In the genomic region with DNA sequence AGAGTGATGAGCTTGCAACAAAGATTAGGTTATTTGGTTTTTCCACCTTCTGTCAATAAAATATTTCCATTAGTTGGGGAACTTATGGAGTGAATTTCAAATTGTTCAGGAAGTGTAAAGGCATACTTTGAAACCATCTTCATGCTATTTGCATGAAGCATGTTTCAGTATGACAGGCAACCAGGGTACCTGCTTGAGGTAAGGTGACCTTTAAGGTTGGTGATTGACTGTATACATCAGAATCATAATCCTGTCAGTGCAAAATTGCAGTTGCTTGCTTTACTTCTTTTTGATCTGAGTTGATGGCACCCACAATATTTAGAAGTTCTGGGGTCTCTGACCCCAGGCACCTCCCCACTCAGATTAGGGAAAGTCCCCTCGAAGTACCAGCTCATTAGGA, we compare ENCODE assay signal across 20 cellular contexts. TPM values are rescaled to one million over a fixed set of nuclear protein-coding genes. Genes with fewer than 3 reads are reported as not detected.
DNase-seq lines count a peak whose midpoint lies in the region; ATAC-seq, FAIRE-seq and TF ChIP-seq lines count a peak whose summit lies in the region.
"Had no signal": no experiment of that assay in that cellular context is flagged by ENCODE, and none has a peak within 500 bp of the region (broad histone marks: within the 10 kb centered on the region; RNA-seq: fewer than 3 reads in every experiment).

No MANE protein-coding gene starts in this region.

- H2AFZ ChIP-seq in PC-3 (ENCODE audit: low read length): no peak overlapping the region
- H2AFZ ChIP-seq in mesenchymal stem cell (ENCODE audit: low read depth, low read length): no peak overlapping the region

- peaks cover 3% of the 10 kb centered on the region for H3K79me1 ChIP-seq in mesenchymal stem cell (replicated peaks; ENCODE audit: low read length, poor library complexity, severe bottlenecking)

- no peak overlapping the region for H2BK5ac ChIP-seq in mesenchymal stem cell (ENCODE audit: low read depth, low read length, poor library complexity, severe bottlenecking)

- H3K4me1 ChIP-seq in PC-3 (ENCODE audit: insufficient read depth, low read length): peaks cover 11% of the 10 kb centered on the region
- peaks cover 5% of the 10 kb centered on the region for H3K4me1 ChIP-seq in mesenchymal stem cell (ENCODE audit: control insufficient read depth, insufficient read depth, low read depth, low read length)

- H3K4me3 Mint-ChIP-seq in activated naive CD8-positive, alpha-beta T cell treated with anti-CD3 and anti-CD28 coated beads, Interleukin-2, amount 50 U/mL, for 24 hours: no peak overlapping the region
- no peak overlapping the region for H3K4me3 Mint-ChIP-seq in activated naive CD8-positive, alpha-beta T cell treated with anti-CD3 and anti-CD28 coated beads for 36 hours
- H3K4me3 Mint-ChIP-seq: CD4-positive, alpha-beta T cell; IgD-negative memory B cell had no signal

- H3K9me3 Mint-ChIP-seq in activated naive CD8-positive, alpha-beta T cell treated with anti-CD3 and anti-CD28 coated beads, Interleukin-2, amount 50 U/mL, for 24 hours: peaks cover 6% of the 10 kb centered on the region
- no peaks in the 10 kb centered on the region for H3K9me3 Mint-ChIP-seq in activated naive CD8-positive, alpha-beta T cell treated with anti-CD3 and anti-CD28 coated beads for 36 hours
- H3K9me3 Mint-ChIP-seq: CD4-positive, alpha-beta T cell had no signal

- DNase-seq in activated naive CD8-positive, alpha-beta T cell treated with anti-CD3 and anti-CD28 coated beads, Interleukin-2, amount 50 U/mL, for 24 hours: no peak
- no peak for DNase-seq in activated naive CD8-positive, alpha-beta T cell treated with anti-CD3 and anti-CD28 coated beads for 36 hours
- DNase-seq in PC-3: no peak
- DNase-seq in mesenchymal stem cell: no peak
- no peak for DNase-seq in GM12891 (ENCODE audit: insufficient read length, low spot score)
- no peak for DNase-seq in NCI-H2196 treated with DMSO at 0.1 percent for 48 hours (lab: John Stamatoyannopoulos, UW; ENCODE audit: unreplicated experiment)
- DNase-seq: CD4-positive, alpha-beta T cell; COR-L47; DMS 273 treated with DMSO at 0.1 percent for 48 hours; DMS79 treated with DMSO at 0.1 percent for 48 hours; MV-4-11; NCI-H1105 treated with DMSO at 0.1 percent for 48 hours; NCI-H2029 treated with DMSO at 0.1 percent for 48 hours; NCI-H524 treated with DMSO at 0.1 percent for 48 hours; NCI-H82; OCI-M1; Right ventricle myocardium superior had no signal

- POLR2A ChIA-PET in PC-3 (lab: Charles Lee; ENCODE audit: unreplicated experiment): no interaction called here

- H3K18ac ChIP-seq in mesenchymal stem cell (ENCODE audit: low read depth in 1 of 2, low read length in 2 of 2): no peak overlapping the region

- H3K14ac ChIP-seq in mesenchymal stem cell (ENCODE audit: low read length in 2 of 2): no peak overlapping the region

- H2BK12ac ChIP-seq in mesenchymal stem cell (ENCODE audit: low read length in 2 of 2): no peak overlapping the region

- no peak overlapping the region for H4K8ac ChIP-seq in mesenchymal stem cell (ENCODE audit: low read length)

- no peaks in the 10 kb centered on the region for H3K36me3 Mint-ChIP-seq in activated naive CD8-positive, alpha-beta T cell treated with anti-CD3 and anti-CD28 coated beads, Interleukin-2, amount 50 U/mL, for 24 hours (ENCODE audit: low read depth)
- H3K36me3 Mint-ChIP-seq in activated naive CD8-positive, alpha-beta T cell treated with anti-CD3 and anti-CD28 coated beads for 36 hours: no peaks in the 10 kb centered on the region

- CTCF ChIA-PET in PC-3 (lab: Charles Lee): interaction anchor here (0.8 kb wide), 1 partner anchor 107 kb away, joined by 5 read pairs; no protein-coding TSS in a partner anchor

- no TSS peak for BruUV-seq in PC-3 (replicated peaks; lab: Mats Ljungman, UMichigan)

- H3K27me3 ChIP-seq in PC-3 (ENCODE audit: low read length) (no peaks in the 10 kb centered on the region), mesenchymal stem cell (ENCODE audit: control insufficient read depth in 1 of 2, insufficient read depth in 1 of 2, low read length in 2 of 2) (no peaks in the 10 kb centered on the region)

- intact Hi-C loops in PC-3 (cut with micrococcal nuclease): no loop called here

- H3K9ac ChIP-seq in PC-3 (ENCODE audit: low read length) (no peak overlapping the region), mesenchymal stem cell (ENCODE audit: low read length) (no peak overlapping the region)

- H3K9me3 ChIP-seq in PC-3 (ENCODE audit: low read length) (no peaks in the 10 kb centered on the region), mesenchymal stem cell (ENCODE audit: control insufficient read depth, low read length) (peaks cover 15% of the 10 kb centered on the region)

- no peak overlapping the region for H3K23ac ChIP-seq in mesenchymal stem cell (ENCODE audit: low read length in 2 of 2)

- peak; percentile 80 for ATAC-seq in activated naive CD8-positive, alpha-beta T cell treated with anti-CD3 and anti-CD28 coated beads, Interleukin-2, amount 50 U/mL, for 24 hours
- ATAC-seq in PC-3 (no peak), HG02759 (IDR thresholded peaks at IDR 0.05; ENCODE audit: unreplicated experiment) (no peak)

- FAIRE-seq in GM12891 (lab: Jason Lieb, UNC): no peak
- FAIRE-seq: H1 had no signal

- no peak overlapping the region for H3K4me3 ChIP-seq in PC-3 (ENCODE audit: low read length)
- no peak overlapping the region for H3K4me3 ChIP-seq in mesenchymal stem cell (ENCODE audit: insufficient read depth in 1 of 2, low read depth in 1 of 2, low read length in 2 of 2)

- no peak overlapping the region for H2BK120ac ChIP-seq in mesenchymal stem cell (ENCODE audit: low read depth, low read length)

- H3K4me2 ChIP-seq in PC-3 (ENCODE audit: low read length) (peak overlapping the region; percentile 41; the same call in 1 of the 2 replicates), mesenchymal stem cell (ENCODE audit: low read length, poor library complexity, severe bottlenecking) (no peak overlapping the region)

- H3K36me3 ChIP-seq in PC-3 (ENCODE audit: low read depth, low read length) (no peaks in the 10 kb centered on the region), mesenchymal stem cell (ENCODE audit: control insufficient read depth in 1 of 2, insufficient read depth in 2 of 2, low read depth in 1 of 2, low read length in 2 of 2) (peaks cover 7 to 22% of the 10 kb centered on the region in 2 experiments)

- H2AK5ac ChIP-seq in mesenchymal stem cell (ENCODE audit: low read length, severe bottlenecking): peak overlapping the region; percentile 54

- TF ChIP-seq POLR2A in GM12891 (IDR thresholded peaks at IDR 0.05; ENCODE audit: low read depth, low read length): no peak

- no peak overlapping the region for H4K91ac ChIP-seq in mesenchymal stem cell (ENCODE audit: low read length)

- no peaks in the 10 kb centered on the region for H3K9me2 ChIP-seq in PC-3 (replicated peaks; ENCODE audit: low read length)

- H3K4ac ChIP-seq in mesenchymal stem cell (ENCODE audit: low read depth in 1 of 2, low read length in 2 of 2): no peak overlapping the region

- no peak for TF ChIP-seq CTCF in PC-3 (conservative IDR thresholded peaks at IDR 0.05; ENCODE audit: low read depth, low read length)

- no peaks in the 10 kb centered on the region for H3K79me2 ChIP-seq in PC-3 (ENCODE audit: low read length)

- WGBS in mesenchymal stem cell: 100% methylated on average over 1 of the region's 1 CpG

- H3F3A ChIP-seq in PC-3 (ENCODE audit: low read length, unreplicated experiment): no peaks in the 10 kb centered on the region

- peaks cover 23% of the 10 kb centered on the region for H3K27me3 Mint-ChIP-seq in activated naive CD8-positive, alpha-beta T cell treated with anti-CD3 and anti-CD28 coated beads, Interleukin-2, amount 50 U/mL, for 24 hours
- H3K27me3 Mint-ChIP-seq in activated naive CD8-positive, alpha-beta T cell treated with anti-CD3 and anti-CD28 coated beads for 36 hours: peaks cover 24% of the 10 kb centered on the region
- H3K27me3 Mint-ChIP-seq: IgD-negative memory B cell had no signal

- H2BK15ac ChIP-seq in mesenchymal stem cell (ENCODE audit: low read depth, poor library complexity, severe bottlenecking): no peak overlapping the region

- H3K27ac ChIP-seq in PC-3 (ENCODE audit: low read length) (peak overlapping the region; percentile 28), mesenchymal stem cell (ENCODE audit: low read length, poor library complexity, severe bottlenecking) (no peak overlapping the region)

- no peaks in the 10 kb centered on the region for H4K20me1 ChIP-seq in PC-3 (ENCODE audit: low read length)

- H3K27ac Mint-ChIP-seq in activated naive CD8-positive, alpha-beta T cell treated with anti-CD3 and anti-CD28 coated beads, Interleukin-2, amount 50 U/mL, for 24 hours: no peak overlapping the region
- no peak overlapping the region for H3K27ac Mint-ChIP-seq in activated naive CD8-positive, alpha-beta T cell treated with anti-CD3 and anti-CD28 coated beads for 36 hours
- H3K27ac Mint-ChIP-seq: CD4-positive, alpha-beta T cell; IgD-negative memory B cell had no signal

- H3K4me1 Mint-ChIP-seq in activated naive CD8-positive, alpha-beta T cell treated with anti-CD3 and anti-CD28 coated beads, Interleukin-2, amount 50 U/mL, for 24 hours: peaks cover 17% of the 10 kb centered on the region
- peaks cover 7% of the 10 kb centered on the region for H3K4me1 Mint-ChIP-seq in activated naive CD8-positive, alpha-beta T cell treated with anti-CD3 and anti-CD28 coated beads for 36 hours
- H3K4me1 Mint-ChIP-seq: IgD-negative memory B cell had no signal

TF ChIP-seq in GM12891, 5 proteins besides CTCF, POLR2A, EP300 and RAD21:
- TF ChIP-seq SPI1 (IDR thresholded peaks at IDR 0.05; ENCODE audit: low read depth, low read length) (no peak), TAF1 (IDR thresholded peaks at IDR 0.05; ENCODE audit: low read depth, low read length) (no peak), POLR2AphosphoS5 (IDR thresholded peaks at IDR 0.05; ENCODE audit: low read depth, low read length) (no peak), PAX5 (IDR thresholded peaks at IDR 0.05; ENCODE audit: insufficient read depth, low read length, severe bottlenecking) (no peak), POU2F2 (IDR thresholded peaks at IDR 0.05; ENCODE audit: low read depth, low read length) (no peak)

RNA-seq across cellular contexts. Expression of a gene that starts 26.0 kb away (rescaled TPM):
- total RNA-seq in activated naive CD8-positive, alpha-beta T cell treated with anti-CD3 and anti-CD28 coated beads for 36 hours: not detected
- 1.8 and 2.4 TPM in 2 replicates for total RNA-seq in PC-3 (2014; rRNA removed)
- 0.47 TPM for polyA plus RNA-seq in mesenchymal stem cell (2013, experiment 1 of 2)
- 0.56 TPM for polyA plus RNA-seq in mesenchymal stem cell (2013, experiment 2 of 2)
- not detected for polyA plus RNA-seq in GM12891 (2012; ENCODE audit: low read depth, missing spikeins)
- total RNA-seq: CD4-positive, alpha-beta T cell; Right ventricle myocardium superior had no signal
- polyA plus RNA-seq: IgD-negative memory B cell had no signal
